Comparison of ENCODE assay signal across 16 cellular contexts in genomic region chr2:10845640-10846039, GRCh38. TPM values are rescaled to one million over a fixed set of nuclear protein-coding genes. Genes with fewer than 3 reads are reported as not detected.
A peak's percentile ranks its signal among the peaks of the same experiment; 100 is the strongest.
DNase-seq lines count a peak whose midpoint lies in the region; ATAC-seq and TF ChIP-seq lines count a peak whose summit lies in the region.
"Had no signal": no experiment of that assay in that cellular context is flagged by ENCODE, and none has a peak within 500 bp of the region (broad histone marks: within the 10 kb centered on the region; RNA-seq: fewer than 3 reads in every experiment).

No MANE protein-coding gene starts in this region.

- H3K9me3 ChIP-seq in heart right ventricle: peaks cover 0 to 21% (median 12%) of the 10 kb centered on the region in 11 donors

- peak; percentile 28 for ATAC-seq in stimulated activated naive CD8-positive, alpha-beta T cell treated with anti-CD3 and anti-CD28 coated beads, Interleukin-15, amount 100 ng/mL, for 72 hours
- no peak for ATAC-seq in stimulated activated naive CD8-positive, alpha-beta T cell treated with anti-CD3 and anti-CD28 coated beads, Interleukin-15, Interleukin-2, amounts not matched to agents 100 U/mL and 50 U/mL, for 24 hours
- ATAC-seq in heart right ventricle: peak; percentile 5 to 59 (median 42)
- ATAC-seq in GM21723 (IDR thresholded peaks at IDR 0.05; ENCODE audit: unreplicated experiment): no peak

- 54 to 68% methylated on average over 4 of the region's 4 CpGs for WGBS in heart right ventricle, 2 donors

- no peak overlapping the region for H3K27ac Mint-ChIP-seq in stimulated activated naive CD8-positive, alpha-beta T cell treated with anti-CD3 and anti-CD28 coated beads, Interleukin-15, amount 100 ng/mL, for 72 hours

- H3K4me1 ChIP-seq in heart right ventricle: peaks cover 0 to 23% (median 5%) of the 10 kb centered on the region in 9 donors

- peaks cover 0 to 6% (median 0%) of the 10 kb centered on the region in 7 donors for H3K27me3 ChIP-seq in heart right ventricle

- peaks cover 18 to 23% of the 10 kb centered on the region in 2 donors for H3K9me3 Mint-ChIP-seq in stimulated activated naive CD8-positive, alpha-beta T cell treated with anti-CD3 and anti-CD28 coated beads, Interleukin-15, amount 100 ng/mL, for 72 hours

- no peak for TF ChIP-seq CTCF in heart right ventricle (IDR thresholded peaks at IDR 0.05)

- no peak for DNase-seq in stimulated activated naive CD8-positive, alpha-beta T cell treated with anti-CD3 and anti-CD28 coated beads, Interleukin-15, amount 100 ng/mL, for 72 hours
- DNase-seq in stimulated activated naive CD8-positive, alpha-beta T cell treated with anti-CD3 and anti-CD28 coated beads, Interleukin-15, Interleukin-2, amounts not matched to agents 100 U/mL and 50 U/mL, for 24 hours: no peak
- DNase-seq in heart right ventricle (no peak), posterior vena cava (ENCODE audit: low spot score) (peak; percentile 59), COLO829 (ENCODE audit: low spot score) (no peak), cortex of kidney (lab: John Stamatoyannopoulos, UW) (no peak), NOMO-1 treated with dmso at 0.1 percent for 144 hours (lab: John Stamatoyannopoulos, UW; ENCODE audit: unreplicated experiment) (no peak)
- DNase-seq: GM23248, KG1, NCI-H1105, NCI-H1694 treated with DMSO at 0.1 percent for 48 hours, NCI-H446 treated with DMSO at 0.1 percent for 48 hours, NCI-H748 treated with DMSO at 0.1 percent for 48 hours, SHP77 had no signal

- no peak overlapping the region for H3K4me3 Mint-ChIP-seq in stimulated activated naive CD8-positive, alpha-beta T cell treated with anti-CD3 and anti-CD28 coated beads, Interleukin-15, amount 100 ng/mL, for 72 hours

- peak overlapping the region in 9 of 10 donors; percentile 6 to 60 (median 53) for H3K4me3 ChIP-seq in heart right ventricle
- H3K4me3 ChIP-seq: GM23248 had no signal

- intact Hi-C loops in heart right ventricle (cut with DNase I): loop anchor here in 2 of 10 donors (2.0 kb wide), 2 partner anchors 23 to 29 kb away; no protein-coding TSS in a partner anchor
- intact Hi-C loops in posterior vena cava (cut with DNase I): no loop called here

- no peaks in the 10 kb centered on the region for H3K36me3 ChIP-seq in heart right ventricle

- no peaks in the 10 kb centered on the region for H3K4me1 Mint-ChIP-seq in stimulated activated naive CD8-positive, alpha-beta T cell treated with anti-CD3 and anti-CD28 coated beads, Interleukin-15, amount 100 ng/mL, for 72 hours

- peak overlapping the region; percentile 44 to 93 (median 88) for H3K27ac ChIP-seq in heart right ventricle
- H3K27ac ChIP-seq: C4-2B, GM23248 had no signal

- H3K27me3 Mint-ChIP-seq in stimulated activated naive CD8-positive, alpha-beta T cell treated with anti-CD3 and anti-CD28 coated beads, Interleukin-15, amount 100 ng/mL, for 72 hours: peaks cover 20% of the 10 kb centered on the region

RNA-seq across cellular contexts. Expression of gene PDIA6, which starts 33.1 kb away (rescaled TPM):
- total RNA-seq in heart right ventricle: 100 to 1,000 TPM in 6 of 10 donors, 10 to 100 TPM in 4; 86.9 to 174 (median 107) TPM
- polyA plus RNA-seq in heart right ventricle: 100 to 1,000 TPM in 1 of 2 donors, 10 to 100 TPM in 1; 24.7 to 317 TPM
- 100 to 1,000 TPM; 111 to 144 TPM for total RNA-seq in posterior vena cava

Comparison
In these comparisons a context has a peak if more than half of its experiments do, and no peak if none do; other contexts are left out.
1. ATAC-seq: peak in stimulated activated naive CD8-positive, alpha-beta T cell treated with anti-CD3 and anti-CD28 coated beads, Interleukin-15, amount 100 ng/mL, for 72 hours (single experiment) and heart right ventricle (8 of 8); none in stimulated activated naive CD8-positive, alpha-beta T cell treated with anti-CD3 and anti-CD28 coated beads, Interleukin-15, Interleukin-2, amounts not matched to agents 100 U/mL and 50 U/mL, for 24 hours (single experiment) and GM21723 (single experiment).